Comparison of ENCODE assay signal across 29 cellular contexts in the genomic region with DNA sequence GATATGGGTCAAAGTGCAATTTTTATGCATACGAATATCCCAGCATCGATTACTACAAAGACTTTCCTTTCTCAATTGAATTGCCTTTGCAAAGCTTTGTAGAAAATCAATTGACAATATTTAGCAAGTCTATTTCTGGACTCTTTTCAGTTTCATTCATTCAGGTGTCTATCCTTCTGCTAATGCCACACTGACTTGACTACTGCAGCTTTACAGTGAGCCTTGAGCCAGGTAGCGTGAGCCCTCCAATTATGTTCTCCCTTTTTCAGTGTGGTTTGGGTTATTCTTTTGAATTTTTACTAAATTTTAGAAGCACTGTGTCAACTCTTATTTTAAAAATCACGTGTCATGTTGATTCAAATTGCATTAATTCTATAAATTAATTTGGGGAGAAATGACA. TPM values are rescaled to one million over a fixed set of nuclear protein-coding genes. Genes with fewer than 3 reads are reported as not detected.
"Had no signal": no experiment of that assay in that cellular context is flagged by ENCODE, and none has a peak within 500 bp of the region (broad histone marks: within the 10 kb centered on the region; RNA-seq: fewer than 3 reads in every experiment).

No MANE protein-coding gene starts in this region.

- H3K27ac ChIP-seq: neural progenitor cell, ovary, parathyroid adenoma, psoas muscle, right lobe of liver, sigmoid colon, suprapubic skin, testis, tibial artery, transverse colon, upper lobe of right lung, uterus had no signal

- H2AFZ ChIP-seq: neural progenitor cell, parathyroid adenoma had no signal

- ATAC-seq: natural killer cell; psoas muscle; right cardiac atrium; right lobe of liver; stimulated activated effector memory CD8-positive, alpha-beta T cell treated with anti-CD3 and anti-CD28 coated beads, Interleukin-12 subunit alpha, Interleukin-12 subunit beta, amount 100 ng/mL, for 72 hours; stimulated activated naive CD8-positive, alpha-beta T cell treated with anti-CD3 and anti-CD28 coated beads, Interleukin-15, amount 100 ng/mL, for 72 hours; stimulated activated naive CD8-positive, alpha-beta T cell treated with anti-CD3 and anti-CD28 coated beads, Interleukin-15, Interleukin-2, amounts not matched to agents 100 U/mL and 50 U/mL, for 24 hours; upper lobe of right lung had no signal

- H3K4me3 Mint-ChIP-seq: natural killer cell; nephron; neural progenitor cell; stimulated activated effector memory CD8-positive, alpha-beta T cell treated with anti-CD3 and anti-CD28 coated beads, Interleukin-12 subunit alpha, Interleukin-12 subunit beta, amount 100 ng/mL, for 72 hours; stimulated activated naive CD8-positive, alpha-beta T cell treated with anti-CD3 and anti-CD28 coated beads, Interleukin-15, amount 100 ng/mL, for 72 hours; type B pancreatic cell had no signal

- H3K4me1 Mint-ChIP-seq: natural killer cell; neural progenitor cell; stimulated activated effector memory CD8-positive, alpha-beta T cell treated with anti-CD3 and anti-CD28 coated beads, Interleukin-12 subunit alpha, Interleukin-12 subunit beta, amount 100 ng/mL, for 72 hours; stimulated activated naive CD8-positive, alpha-beta T cell treated with anti-CD3 and anti-CD28 coated beads, Interleukin-15, amount 100 ng/mL, for 72 hours had no signal

- H3K9me3 ChIP-seq: ovary, psoas muscle, right lobe of liver, sigmoid colon, suprapubic skin, testis, tibial artery, transverse colon, upper lobe of right lung, uterus had no signal

- H3K79me2 ChIP-seq: parathyroid adenoma had no signal

- H3K4me1 ChIP-seq: neural progenitor cell, parathyroid adenoma, psoas muscle, right lobe of liver, sigmoid colon, suprapubic skin, testis, tibial artery, transverse colon, upper lobe of right lung, uterus had no signal

- H3K27ac Mint-ChIP-seq: natural killer cell; nephron; neural progenitor cell; stimulated activated effector memory CD8-positive, alpha-beta T cell treated with anti-CD3 and anti-CD28 coated beads, Interleukin-12 subunit alpha, Interleukin-12 subunit beta, amount 100 ng/mL, for 72 hours; stimulated activated naive CD8-positive, alpha-beta T cell treated with anti-CD3 and anti-CD28 coated beads, Interleukin-15, amount 100 ng/mL, for 72 hours; type B pancreatic cell had no signal

- H3K4me2 ChIP-seq: neural progenitor cell had no signal

- H3K9ac ChIP-seq: neural progenitor cell, parathyroid adenoma had no signal

- H3K27me3 Mint-ChIP-seq: type B pancreatic cell had no signal

- H3K36me3 ChIP-seq: neural progenitor cell, ovary, right lobe of liver, sigmoid colon, suprapubic skin, tibial artery, transverse colon, upper lobe of right lung, uterus had no signal

- H3K27me3 ChIP-seq: neural progenitor cell, ovary, right lobe of liver, sigmoid colon, suprapubic skin, testis, tibial artery, transverse colon, upper lobe of right lung, uterus had no signal

- H3K4me3 ChIP-seq: neural progenitor cell, ovary, psoas muscle, right lobe of liver, sigmoid colon, suprapubic skin, testis, tibial artery, transverse colon, upper lobe of right lung, uterus had no signal

- H3K36me3 Mint-ChIP-seq: natural killer cell; neural progenitor cell; stimulated activated effector memory CD8-positive, alpha-beta T cell treated with anti-CD3 and anti-CD28 coated beads, Interleukin-12 subunit alpha, Interleukin-12 subunit beta, amount 100 ng/mL, for 72 hours; type B pancreatic cell had no signal

- DNase-seq: natural killer cell; occipital lobe; ovary; posterior cingulate gyrus; psoas muscle; right cardiac atrium; right lobe of liver; sigmoid colon; small intestine; stimulated activated CD4-positive, alpha-beta T cell treated with anti-CD3 and anti-CD28 coated beads, Interleukin-15, amount 100 ng/mL, for 24 hours; stimulated activated CD4-positive, alpha-beta T cell treated with anti-CD3 and anti-CD28 coated beads, Interleukin-2, amount 100 ng/mL, for 24 hours; stimulated activated CD4-positive, alpha-beta T cell treated with anti-CD3 and anti-CD28 coated beads, Interleukin-2, amount 100 ng/mL, for 48 hours; stimulated activated CD4-positive, alpha-beta T cell treated with anti-CD3 and anti-CD28 coated beads, Interleukin-4, amount 100 ng/mL, for 24 hours; stimulated activated naive CD4-positive, alpha-beta T cell; stimulated activated naive CD8-positive, alpha-beta T cell treated with anti-CD3 and anti-CD28 coated beads, Interleukin-15, amount 100 ng/mL, for 72 hours; stimulated activated naive CD8-positive, alpha-beta T cell treated with anti-CD3 and anti-CD28 coated beads, Interleukin-15, Interleukin-2, amounts not matched to agents 100 U/mL and 50 U/mL, for 24 hours; substantia nigra; testis; tibial artery; transverse colon; upper lobe of right lung; uterus had no signal

- H3K9me3 Mint-ChIP-seq: natural killer cell; nephron; neural progenitor cell; stimulated activated effector memory CD8-positive, alpha-beta T cell treated with anti-CD3 and anti-CD28 coated beads, Interleukin-12 subunit alpha, Interleukin-12 subunit beta, amount 100 ng/mL, for 72 hours; stimulated activated naive CD8-positive, alpha-beta T cell treated with anti-CD3 and anti-CD28 coated beads, Interleukin-15, amount 100 ng/mL, for 72 hours; type B pancreatic cell had no signal

RNA-seq across cellular contexts. Expression of gene AKR1E2, which starts 19.5 kb away (rescaled TPM):
- polyA plus RNA-seq: neural cell had no signal
